2 cellular contexts compared by ENCODE assay signal in the genomic region with DNA sequence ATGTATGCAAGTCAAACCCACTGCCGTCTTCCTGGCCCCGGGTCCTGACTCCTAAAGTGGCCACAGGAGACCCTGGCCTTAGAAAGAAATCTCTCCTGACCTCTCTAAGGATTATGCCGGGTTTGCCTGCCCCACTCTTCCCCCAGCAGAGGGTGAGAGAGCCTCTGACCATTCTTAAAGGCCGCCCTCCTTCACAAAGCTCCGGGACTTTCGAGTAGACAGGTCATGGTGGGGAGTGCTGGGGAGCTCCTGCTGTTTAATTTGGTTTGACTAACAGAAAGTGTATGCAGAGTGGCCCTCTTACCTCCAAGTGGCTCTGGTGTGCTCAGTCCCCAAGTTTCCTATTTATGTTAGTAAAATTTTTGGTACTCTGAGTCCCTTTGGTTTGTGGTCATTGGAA.
TF ChIP-seq lines count a peak whose summit lies in the region.

No MANE protein-coding gene starts in this region.

TF ChIP-seq in SK-N-SH treated with all-trans-retinoic acid at 6 μM for 48 hours, 23 proteins besides CTCF, POLR2A, EP300 and RAD21:
- TF ChIP-seq, protein P1, sequence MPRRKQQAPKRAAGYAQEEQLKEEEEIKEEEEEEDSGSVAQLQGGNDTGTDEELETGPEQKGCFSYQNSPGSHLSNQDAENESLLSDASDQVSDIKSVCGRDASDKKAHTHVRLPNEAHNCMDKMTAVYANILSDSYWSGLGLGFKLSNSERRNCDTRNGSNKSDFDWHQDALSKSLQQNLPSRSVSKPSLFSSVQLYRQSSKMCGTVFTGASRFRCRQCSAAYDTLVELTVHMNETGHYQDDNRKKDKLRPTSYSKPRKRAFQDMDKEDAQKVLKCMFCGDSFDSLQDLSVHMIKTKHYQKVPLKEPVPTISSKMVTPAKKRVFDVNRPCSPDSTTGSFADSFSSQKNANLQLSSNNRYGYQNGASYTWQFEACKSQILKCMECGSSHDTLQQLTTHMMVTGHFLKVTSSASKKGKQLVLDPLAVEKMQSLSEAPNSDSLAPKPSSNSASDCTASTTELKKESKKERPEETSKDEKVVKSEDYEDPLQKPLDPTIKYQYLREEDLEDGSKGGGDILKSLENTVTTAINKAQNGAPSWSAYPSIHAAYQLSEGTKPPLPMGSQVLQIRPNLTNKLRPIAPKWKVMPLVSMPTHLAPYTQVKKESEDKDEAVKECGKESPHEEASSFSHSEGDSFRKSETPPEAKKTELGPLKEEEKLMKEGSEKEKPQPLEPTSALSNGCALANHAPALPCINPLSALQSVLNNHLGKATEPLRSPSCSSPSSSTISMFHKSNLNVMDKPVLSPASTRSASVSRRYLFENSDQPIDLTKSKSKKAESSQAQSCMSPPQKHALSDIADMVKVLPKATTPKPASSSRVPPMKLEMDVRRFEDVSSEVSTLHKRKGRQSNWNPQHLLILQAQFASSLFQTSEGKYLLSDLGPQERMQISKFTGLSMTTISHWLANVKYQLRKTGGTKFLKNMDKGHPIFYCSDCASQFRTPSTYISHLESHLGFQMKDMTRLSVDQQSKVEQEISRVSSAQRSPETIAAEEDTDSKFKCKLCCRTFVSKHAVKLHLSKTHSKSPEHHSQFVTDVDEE (CRISPR knock-in tag; IDR thresholded peaks at IDR 0.05) = no peak
- no peak for TF ChIP-seq ZNF565 (CRISPR knock-in tag; conservative IDR thresholded peaks at IDR 0.05; ENCODE audit: low read depth)
- TF ChIP-seq, protein P2, sequence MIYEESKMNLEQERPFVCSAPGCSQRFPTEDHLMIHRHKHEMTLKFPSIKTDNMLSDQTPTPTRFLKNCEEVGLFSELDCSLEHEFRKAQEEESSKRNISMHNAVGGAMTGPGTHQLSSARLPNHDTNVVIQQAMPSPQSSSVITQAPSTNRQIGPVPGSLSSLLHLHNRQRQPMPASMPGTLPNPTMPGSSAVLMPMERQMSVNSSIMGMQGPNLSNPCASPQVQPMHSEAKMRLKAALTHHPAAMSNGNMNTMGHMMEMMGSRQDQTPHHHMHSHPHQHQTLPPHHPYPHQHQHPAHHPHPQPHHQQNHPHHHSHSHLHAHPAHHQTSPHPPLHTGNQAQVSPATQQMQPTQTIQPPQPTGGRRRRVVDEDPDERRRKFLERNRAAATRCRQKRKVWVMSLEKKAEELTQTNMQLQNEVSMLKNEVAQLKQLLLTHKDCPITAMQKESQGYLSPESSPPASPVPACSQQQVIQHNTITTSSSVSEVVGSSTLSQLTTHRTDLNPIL (CRISPR knock-in tag; IDR thresholded peaks at IDR 0.05; ENCODE audit: low read depth) = no peak
- TF ChIP-seq, protein P3, sequence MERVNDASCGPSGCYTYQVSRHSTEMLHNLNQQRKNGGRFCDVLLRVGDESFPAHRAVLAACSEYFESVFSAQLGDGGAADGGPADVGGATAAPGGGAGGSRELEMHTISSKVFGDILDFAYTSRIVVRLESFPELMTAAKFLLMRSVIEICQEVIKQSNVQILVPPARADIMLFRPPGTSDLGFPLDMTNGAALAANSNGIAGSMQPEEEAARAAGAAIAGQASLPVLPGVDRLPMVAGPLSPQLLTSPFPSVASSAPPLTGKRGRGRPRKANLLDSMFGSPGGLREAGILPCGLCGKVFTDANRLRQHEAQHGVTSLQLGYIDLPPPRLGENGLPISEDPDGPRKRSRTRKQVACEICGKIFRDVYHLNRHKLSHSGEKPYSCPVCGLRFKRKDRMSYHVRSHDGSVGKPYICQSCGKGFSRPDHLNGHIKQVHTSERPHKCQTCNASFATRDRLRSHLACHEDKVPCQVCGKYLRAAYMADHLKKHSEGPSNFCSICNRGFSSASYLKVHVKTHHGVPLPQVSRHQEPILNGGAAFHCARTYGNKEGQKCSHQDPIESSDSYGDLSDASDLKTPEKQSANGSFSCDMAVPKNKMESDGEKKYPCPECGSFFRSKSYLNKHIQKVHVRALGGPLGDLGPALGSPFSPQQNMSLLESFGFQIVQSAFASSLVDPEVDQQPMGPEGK (CRISPR knock-in tag; IDR thresholded peaks at IDR 0.05; ENCODE audit: borderline replicate concordance) = no peak
- no peak for TF ChIP-seq CSDC2 (CRISPR knock-in tag; IDR thresholded peaks at IDR 0.05)
- TF ChIP-seq ZNF70 (CRISPR knock-in tag; IDR thresholded peaks at IDR 0.05) = no peak
- no peak for TF ChIP-seq GLIS3 (CRISPR knock-in tag; IDR thresholded peaks at IDR 0.05)
- TF ChIP-seq PPARA (CRISPR knock-in tag; IDR thresholded peaks at IDR 0.05; ENCODE audit: borderline replicate concordance) = no peak
- no peak for TF ChIP-seq TCF4 (CRISPR knock-in tag; IDR thresholded peaks at IDR 0.05; ENCODE audit: borderline replicate concordance)
- no peak for TF ChIP-seq ISL1 (CRISPR knock-in tag; IDR thresholded peaks at IDR 0.05)
- TF ChIP-seq, protein P4, sequence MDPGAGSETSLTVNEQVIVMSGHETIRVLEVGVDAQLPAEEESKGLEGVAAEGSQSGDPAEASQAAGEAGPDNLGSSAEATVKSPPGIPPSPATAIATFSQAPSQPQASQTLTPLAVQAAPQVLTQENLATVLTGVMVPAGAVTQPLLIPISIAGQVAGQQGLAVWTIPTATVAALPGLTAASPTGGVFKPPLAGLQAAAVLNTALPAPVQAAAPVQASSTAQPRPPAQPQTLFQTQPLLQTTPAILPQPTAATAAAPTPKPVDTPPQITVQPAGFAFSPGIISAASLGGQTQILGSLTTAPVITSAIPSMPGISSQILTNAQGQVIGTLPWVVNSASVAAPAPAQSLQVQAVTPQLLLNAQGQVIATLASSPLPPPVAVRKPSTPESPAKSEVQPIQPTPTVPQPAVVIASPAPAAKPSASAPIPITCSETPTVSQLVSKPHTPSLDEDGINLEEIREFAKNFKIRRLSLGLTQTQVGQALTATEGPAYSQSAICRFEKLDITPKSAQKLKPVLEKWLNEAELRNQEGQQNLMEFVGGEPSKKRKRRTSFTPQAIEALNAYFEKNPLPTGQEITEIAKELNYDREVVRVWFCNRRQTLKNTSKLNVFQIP (CRISPR knock-in tag; IDR thresholded peaks at IDR 0.05; ENCODE audit: borderline replicate concordance, low read depth) = no peak
- TF ChIP-seq ESRRG (CRISPR knock-in tag; IDR thresholded peaks at IDR 0.05) = no peak
- no peak for TF ChIP-seq BACH2 (CRISPR knock-in tag; IDR thresholded peaks at IDR 0.05; ENCODE audit: borderline replicate concordance)
- no peak for TF ChIP-seq OSR1 (CRISPR knock-in tag; IDR thresholded peaks at IDR 0.05)
- TF ChIP-seq ZC3H10 (CRISPR knock-in tag; IDR thresholded peaks at IDR 0.05) = no peak
- TF ChIP-seq ARNTL (CRISPR knock-in tag; IDR thresholded peaks at IDR 0.05; ENCODE audit: borderline replicate concordance, low read depth) = no peak
- no peak for TF ChIP-seq ZFP3 (CRISPR knock-in tag; IDR thresholded peaks at IDR 0.05)
- TF ChIP-seq SNAI2 (CRISPR knock-in tag; IDR thresholded peaks at IDR 0.05) = no peak
TF ChIP-seq in SK-N-SH treated with all-trans-retinoic acid at 6 μM for 48 hours: peak in this region for 0.

TF ChIP-seq in SK-N-SH, 30 proteins besides CTCF, POLR2A, EP300 and RAD21 (continued from another document):
- TF ChIP-seq, protein P5, sequence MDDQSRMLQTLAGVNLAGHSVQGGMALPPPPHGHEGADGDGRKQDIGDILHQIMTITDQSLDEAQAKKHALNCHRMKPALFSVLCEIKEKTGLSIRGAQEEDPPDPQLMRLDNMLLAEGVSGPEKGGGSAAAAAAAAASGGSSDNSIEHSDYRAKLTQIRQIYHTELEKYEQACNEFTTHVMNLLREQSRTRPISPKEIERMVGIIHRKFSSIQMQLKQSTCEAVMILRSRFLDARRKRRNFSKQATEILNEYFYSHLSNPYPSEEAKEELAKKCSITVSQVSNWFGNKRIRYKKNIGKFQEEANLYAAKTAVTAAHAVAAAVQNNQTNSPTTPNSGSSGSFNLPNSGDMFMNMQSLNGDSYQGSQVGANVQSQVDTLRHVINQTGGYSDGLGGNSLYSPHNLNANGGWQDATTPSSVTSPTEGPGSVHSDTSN (IDR thresholded peaks at IDR 0.05) = no peak
- TF ChIP-seq, protein P6, sequence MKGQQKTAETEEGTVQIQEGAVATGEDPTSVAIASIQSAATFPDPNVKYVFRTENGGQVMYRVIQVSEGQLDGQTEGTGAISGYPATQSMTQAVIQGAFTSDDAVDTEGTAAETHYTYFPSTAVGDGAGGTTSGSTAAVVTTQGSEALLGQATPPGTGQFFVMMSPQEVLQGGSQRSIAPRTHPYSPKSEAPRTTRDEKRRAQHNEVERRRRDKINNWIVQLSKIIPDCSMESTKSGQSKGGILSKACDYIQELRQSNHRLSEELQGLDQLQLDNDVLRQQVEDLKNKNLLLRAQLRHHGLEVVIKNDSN (IDR thresholded peaks at IDR 0.05; ENCODE audit: borderline replicate concordance, low read depth) = no peak
- TF ChIP-seq FOXM1 (IDR thresholded peaks at IDR 0.05; ENCODE audit: low read depth) = no peak
- no peak for TF ChIP-seq GABPA (IDR thresholded peaks at IDR 0.05; ENCODE audit: low read depth)
- TF ChIP-seq, protein P7, sequence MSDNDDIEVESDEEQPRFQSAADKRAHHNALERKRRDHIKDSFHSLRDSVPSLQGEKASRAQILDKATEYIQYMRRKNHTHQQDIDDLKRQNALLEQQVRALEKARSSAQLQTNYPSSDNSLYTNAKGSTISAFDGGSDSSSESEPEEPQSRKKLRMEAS (IDR thresholded peaks at IDR 0.05; ENCODE audit: low read depth) = no peak
- no peak for TF ChIP-seq CHD2 (IDR thresholded peaks at IDR 0.05; ENCODE audit: low read length, partially characterized antibody)
- no peak for TF ChIP-seq NFIC (IDR thresholded peaks at IDR 0.05; ENCODE audit: borderline replicate concordance)
- no peak for TF ChIP-seq GATA2 (CRISPR knock-in tag; IDR thresholded peaks at IDR 0.05)
- TF ChIP-seq RXRA (IDR thresholded peaks at IDR 0.05; ENCODE audit: borderline replicate concordance, low read depth) = no peak
- TF ChIP-seq, protein P8, sequence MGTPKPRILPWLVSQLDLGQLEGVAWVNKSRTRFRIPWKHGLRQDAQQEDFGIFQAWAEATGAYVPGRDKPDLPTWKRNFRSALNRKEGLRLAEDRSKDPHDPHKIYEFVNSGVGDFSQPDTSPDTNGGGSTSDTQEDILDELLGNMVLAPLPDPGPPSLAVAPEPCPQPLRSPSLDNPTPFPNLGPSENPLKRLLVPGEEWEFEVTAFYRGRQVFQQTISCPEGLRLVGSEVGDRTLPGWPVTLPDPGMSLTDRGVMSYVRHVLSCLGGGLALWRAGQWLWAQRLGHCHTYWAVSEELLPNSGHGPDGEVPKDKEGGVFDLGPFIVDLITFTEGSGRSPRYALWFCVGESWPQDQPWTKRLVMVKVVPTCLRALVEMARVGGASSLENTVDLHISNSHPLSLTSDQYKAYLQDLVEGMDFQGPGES (IDR thresholded peaks at IDR 0.05; ENCODE audit: low read depth, low read length) = no peak
- TF ChIP-seq, protein P9, sequence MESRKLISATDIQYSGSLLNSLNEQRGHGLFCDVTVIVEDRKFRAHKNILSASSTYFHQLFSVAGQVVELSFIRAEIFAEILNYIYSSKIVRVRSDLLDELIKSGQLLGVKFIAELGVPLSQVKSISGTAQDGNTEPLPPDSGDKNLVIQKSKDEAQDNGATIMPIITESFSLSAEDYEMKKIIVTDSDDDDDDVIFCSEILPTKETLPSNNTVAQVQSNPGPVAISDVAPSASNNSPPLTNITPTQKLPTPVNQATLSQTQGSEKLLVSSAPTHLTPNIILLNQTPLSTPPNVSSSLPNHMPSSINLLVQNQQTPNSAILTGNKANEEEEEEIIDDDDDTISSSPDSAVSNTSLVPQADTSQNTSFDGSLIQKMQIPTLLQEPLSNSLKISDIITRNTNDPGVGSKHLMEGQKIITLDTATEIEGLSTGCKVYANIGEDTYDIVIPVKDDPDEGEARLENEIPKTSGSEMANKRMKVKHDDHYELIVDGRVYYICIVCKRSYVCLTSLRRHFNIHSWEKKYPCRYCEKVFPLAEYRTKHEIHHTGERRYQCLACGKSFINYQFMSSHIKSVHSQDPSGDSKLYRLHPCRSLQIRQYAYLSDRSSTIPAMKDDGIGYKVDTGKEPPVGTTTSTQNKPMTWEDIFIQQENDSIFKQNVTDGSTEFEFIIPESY (IDR thresholded peaks at IDR 0.05; ENCODE audit: borderline replicate concordance, low read depth) = no peak
